In genomic region chr16:4591191-4591590, GRCh38 we compare ENCODE assay signal across 27 cellular contexts. TPM values are rescaled to one million over a fixed set of nuclear protein-coding genes. Genes with fewer than 3 reads are reported as not detected.
A peak's percentile ranks its signal among the peaks of the same experiment; 100 is the strongest.
DNase-seq lines count a peak whose midpoint lies in the region; ATAC-seq, FAIRE-seq and TF ChIP-seq lines count a peak whose summit lies in the region.
"Had no signal": no experiment of that assay in that cellular context is flagged by ENCODE, and none has a peak within 500 bp of the region (broad histone marks: within the 10 kb centered on the region; RNA-seq: fewer than 3 reads in every experiment).

No MANE protein-coding gene starts in this region.

- H3K79me2 ChIP-seq in K562 (ENCODE audit: control insufficient read depth, insufficient read depth, low read length), result no peaks in the 10 kb centered on the region
- no peaks in the 10 kb centered on the region for H3K79me2 ChIP-seq in osteoblast (ENCODE audit: insufficient read depth, low read length)
- H3K79me2 ChIP-seq in hepatocyte, result no peaks in the 10 kb centered on the region

- H3K4me2 ChIP-seq in K562 (ENCODE audit: insufficient read depth, low read length), result no peak overlapping the region
- H3K4me2 ChIP-seq in osteoblast (ENCODE audit: insufficient read depth, low read length), result no peak overlapping the region
- no peak overlapping the region for H3K4me2 ChIP-seq in hepatocyte
- H3K4me2 ChIP-seq: PC-9 had no signal

- peaks cover 61 to 82% of the 10 kb centered on the region in 2 experiments for H3K27me3 ChIP-seq in K562 (ENCODE audit: control insufficient read depth in 2 of 2, insufficient read depth in 2 of 2, low read length in 2 of 2)
- peaks cover 10% of the 10 kb centered on the region for H3K27me3 ChIP-seq in osteoblast (ENCODE audit: insufficient read depth, low read length)
- H3K27me3 ChIP-seq in hepatocyte, result no peaks in the 10 kb centered on the region

- H3K36me3 ChIP-seq in K562 (ENCODE audit: control insufficient read depth, insufficient read depth, low read length), result no peaks in the 10 kb centered on the region
- no peaks in the 10 kb centered on the region for H3K36me3 ChIP-seq in osteoblast (ENCODE audit: insufficient read depth, low read length)
- no peaks in the 10 kb centered on the region for H3K36me3 ChIP-seq in hepatocyte (replicated peaks; ENCODE audit: insufficient read depth, low read depth)

- no peak overlapping the region for H2AFZ ChIP-seq in K562 (ENCODE audit: low read depth, low read length)
- H2AFZ ChIP-seq in osteoblast (ENCODE audit: low read length), result no peak overlapping the region
- H2AFZ ChIP-seq in hepatocyte, result no peak overlapping the region
- H2AFZ ChIP-seq: PC-9 had no signal

- DNase-seq in COLO668 (lab: John Stamatoyannopoulos, UW; ENCODE audit: unreplicated experiment) (peak; percentile 13), NCI-H345 (lab: John Stamatoyannopoulos, UW) (peak; percentile 48), K562 (ENCODE audit: extremely low read depth in 1 of 4, low spot score in 3 of 4) (peak in 1 of 4 experiments; percentile 4), osteoblast (ENCODE audit: insufficient read length, low spot score, missing footprints) (peak; percentile 52), hepatocyte (ENCODE audit: low spot score) (no peak), cerebellar cortex (ENCODE audit: low spot score) (no peak)
- no peak for DNase-seq in activated CD4-positive, alpha-beta memory T cell treated with anti-CD3 and anti-CD28 coated beads, Interleukin-2, amount 10 ng/mL, durations not matched to agents 7 days and 5 days
- DNase-seq: Calu3; CD8-positive, alpha-beta memory T cell; DMS79 treated with DMSO at 0.1 percent for 48 hours; GF-D8; NCI-H1092; NCI-H1417 treated with DMSO at 0.1 percent for 48 hours; NCI-H1694 treated with DMSO at 0.1 percent for 48 hours; NCI-H510A; NK-92 treated with Interleukin-12 subunit alpha and Interleukin-12 subunit beta, amount 100 ng/mL, for 24 hours; PC-9; SHP77; T-cell had no signal

- no TSS peak for BruUV-seq in K562 (replicated peaks; lab: Mats Ljungman, UMichigan)

- TF ChIP-seq EP300 in K562 (IDR thresholded peaks at IDR 0.05; ENCODE audit: low read length), result no peak

- H3K9me3 ChIP-seq in K562 (replicated peaks; ENCODE audit: control insufficient read depth, insufficient read depth, low read depth, low read length) (peaks cover 7% of the 10 kb centered on the region), osteoblast (ENCODE audit: low read depth, low read length) (peaks cover 4% of the 10 kb centered on the region), hepatocyte (ENCODE audit: low read depth) (no peaks in the 10 kb centered on the region)

- TF ChIP-seq RAD21 in K562 (CRISPR knock-in tag; conservative IDR thresholded peaks at IDR 0.05 in 1 of 2, IDR thresholded peaks at IDR 0.05 in 1 of 2), result no peak

- H3K9me3 Mint-ChIP-seq in activated CD4-positive, alpha-beta memory T cell treated with anti-CD3 and anti-CD28 coated beads, Interleukin-2, amount 10 ng/mL, durations not matched to agents 7 days and 5 days, result no peaks in the 10 kb centered on the region
- H3K9me3 Mint-ChIP-seq: T-cell had no signal

- peak; percentile 42 for FAIRE-seq in K562 (lab: Jason Lieb, UNC)
- FAIRE-seq: GM12891 had no signal

- TF ChIP-seq POLR2A in K562 (conservative IDR thresholded peaks at IDR 0.05), result no peak

- intact Hi-C loops in K562 (cut with micrococcal nuclease), result no loop called here

- H4K20me1 ChIP-seq in K562 (replicated peaks; ENCODE audit: control insufficient read depth, insufficient read depth, low read length) (0 out of 2 replicates have a peak, but pooled peaks cover 4% of the 10 kb centered on the region), osteoblast (ENCODE audit: insufficient read depth, low read length) (no peaks in the 10 kb centered on the region), hepatocyte (ENCODE audit: insufficient read depth, poor library complexity, severe bottlenecking) (no peaks in the 10 kb centered on the region)

- CTCF ChIA-PET in K562 (lab: Yijun Ruan, JAX; ENCODE audit: low intra/inter-chr PET ratio), result no interaction called here
- CTCF ChIA-PET in activated CD4-positive, alpha-beta memory T cell treated with anti-CD3 and anti-CD28 coated beads, Interleukin-2, amount 10 ng/mL, durations not matched to agents 7 days and 5 days (lab: Charles Lee), result no interaction called here

- peaks cover 3% of the 10 kb centered on the region for H3K27me3 Mint-ChIP-seq in activated CD4-positive, alpha-beta memory T cell treated with anti-CD3 and anti-CD28 coated beads, Interleukin-2, amount 10 ng/mL, durations not matched to agents 7 days and 5 days

- WGBS in K562 (ENCODE audit: insufficient coverage, low coverage, missing lambda C conversion rate), result 0% methylated on average over 6 of the region's 6 CpGs
- 83% methylated on average over 6 of the region's 6 CpGs for WGBS in hepatocyte (ENCODE audit: low lambda C conversion rate, missing lambda C conversion rate)

- H3K9me1 ChIP-seq in K562 (ENCODE audit: control insufficient read depth, insufficient read depth, low read length), result no peaks in the 10 kb centered on the region

- H3K4me1 Mint-ChIP-seq in activated CD4-positive, alpha-beta memory T cell treated with anti-CD3 and anti-CD28 coated beads, Interleukin-2, amount 10 ng/mL, durations not matched to agents 7 days and 5 days, result no peaks in the 10 kb centered on the region
- H3K4me1 Mint-ChIP-seq: CD14-positive monocyte; CD8-positive, alpha-beta memory T cell; T-cell had no signal

- POLR2A ChIA-PET in K562 (lab: Yijun Ruan, JAX), result interaction anchor here (1.1 to 1.2 kb wide), 2 partner anchors 9 to 17 kb away, joined by 3 to 5 read pairs; no protein-coding TSS in a partner anchor
- POLR2A ChIA-PET in activated CD4-positive, alpha-beta memory T cell treated with anti-CD3 and anti-CD28 coated beads, Interleukin-2, amount 10 ng/mL, durations not matched to agents 7 days and 5 days (lab: Charles Lee), result interaction anchor here (1.1 kb wide), 1 partner anchor 22 kb away, joined by 4 read pairs; no protein-coding TSS in a partner anchor

- H3K4me3 ChIP-seq in K562, result no peak overlapping the region
- H3K4me3 ChIP-seq in osteoblast (ENCODE audit: insufficient read depth, low read length), result no peak overlapping the region
- H3K4me3 ChIP-seq in hepatocyte, result no peak overlapping the region
- H3K4me3 ChIP-seq: PC-9 had no signal

- H3K36me3 Mint-ChIP-seq in activated CD4-positive, alpha-beta memory T cell treated with anti-CD3 and anti-CD28 coated beads, Interleukin-2, amount 10 ng/mL, durations not matched to agents 7 days and 5 days (ENCODE audit: low read depth), result no peaks in the 10 kb centered on the region
- H3K36me3 Mint-ChIP-seq: CD14-positive monocyte; CD8-positive, alpha-beta memory T cell; IgD-negative memory B cell; T-cell had no signal

- H3K9ac ChIP-seq in K562 (ENCODE audit: insufficient read depth in 1 of 2, low read depth in 2 of 2, low read length in 2 of 2), result no peak overlapping the region

- TF ChIP-seq CTCF in K562 (IDR thresholded peaks at IDR 0.05 in 2 of 3, conservative IDR thresholded peaks at IDR 0.05 in 1 of 3; ENCODE audit: insufficient read depth in 2 of 3, low read depth in 1 of 3, low read length in 3 of 3), result no peak
- TF ChIP-seq CTCF in osteoblast (IDR thresholded peaks at IDR 0.05; ENCODE audit: extremely low read depth, low read depth, low read length), result no peak
- TF ChIP-seq CTCF in hepatocyte (IDR thresholded peaks at IDR 0.05; ENCODE audit: poor library complexity), result no peak

- H3K9me2 ChIP-seq in hepatocyte (replicated peaks; ENCODE audit: insufficient read depth), result no peaks in the 10 kb centered on the region

- in situ Hi-C loops in K562 (cut with MboI), result no loop called here

- no peak for ATAC-seq in K562
- ATAC-seq: T-cell had no signal

- no peak overlapping the region for H3K4me3 Mint-ChIP-seq in activated CD4-positive, alpha-beta memory T cell treated with anti-CD3 and anti-CD28 coated beads, Interleukin-2, amount 10 ng/mL, durations not matched to agents 7 days and 5 days
- H3K4me3 Mint-ChIP-seq: CD14-positive monocyte; CD8-positive, alpha-beta memory T cell; IgD-negative memory B cell; T-cell had no signal

- H3K27ac ChIP-seq in K562 (ENCODE audit: extremely low read depth, low read depth, low read length) (no peak overlapping the region), osteoblast (ENCODE audit: low read depth, low read length) (no peak overlapping the region), hepatocyte (no peak overlapping the region)
- H3K27ac ChIP-seq: HL-60, PC-9 had no signal

- no peak overlapping the region for H3K27ac Mint-ChIP-seq in activated CD4-positive, alpha-beta memory T cell treated with anti-CD3 and anti-CD28 coated beads, Interleukin-2, amount 10 ng/mL, durations not matched to agents 7 days and 5 days
- H3K27ac Mint-ChIP-seq: CD14-positive monocyte; CD8-positive, alpha-beta memory T cell; IgD-negative memory B cell; T-cell had no signal

- H3K4me1 ChIP-seq in K562 (replicated peaks in 1 of 2; ENCODE audit: control insufficient read depth in 2 of 2, insufficient read depth in 2 of 2, low read length in 2 of 2) (peaks cover 0 to 26% of the 10 kb centered on the region in 2 experiments; a peak in 2 of 5 replicates), osteoblast (ENCODE audit: insufficient read depth, low read length) (no peaks in the 10 kb centered on the region), hepatocyte (ENCODE audit: insufficient read depth) (no peaks in the 10 kb centered on the region)

RNA-seq across cellular contexts. Expression of gene UBALD1, which starts 23.5 kb away (rescaled TPM):
- total RNA-seq in K562 (2011; cell fraction: chromatin; rRNA removed; ENCODE audit: low replicate concordance), result 16.0 and 57.6 TPM in 2 replicates
- total RNA-seq in K562 (2011; cell fraction: nucleolus; rRNA removed), result 61.3 and 65.9 TPM in 2 replicates
- 23.4 and 28.0 TPM in 2 replicates for total RNA-seq in K562 (2011; cell fraction: nucleoplasm; rRNA removed)
- total RNA-seq in K562 (2014; rRNA removed) (22.4 and 26.6 TPM in 2 replicates), K562 (2014; rRNA removed; fragmentation: Illumina TruSeq; extraction: Trizol) (0.86 and 1.3 TPM in 2 replicates), K562 (2015; rRNA removed; fragmentation: Illumina TruSeq; extraction: Trizol) (6.2 and 7.5 TPM in 2 replicates), K562 (2021) (31.7 and 38.0 TPM in 2 replicates), osteoblast (6.2 and 9.4 TPM in 2 replicates), hepatocyte (6.1 and 9.9 TPM in 2 replicates)
- polyA plus RNA-seq in K562 (2011; rRNA removed) (3.7 and 7.3 TPM in 2 replicates), K562 (2014; fragmentation: Illumina TruSeq; extraction: Trizol) (3.8 and 10.5 TPM in 2 replicates), K562 (2014; fragmentation: Nextera tagmentation; extraction: Ambion mirVana) (not detected), K562 (2014; rRNA removed) (21.8 and 26.0 TPM in 2 replicates), hepatocyte (25.7 and 36.8 TPM in 2 replicates)
- 6.4 and 24.1 TPM in 2 replicates for polyA plus RNA-seq in K562 (2011; cell fraction: cytosol; rRNA removed)
- polyA plus RNA-seq in K562 (2011; cell fraction: nucleus; rRNA removed), result 16.0 and 47.0 TPM in 2 replicates
- polyA plus RNA-seq in K562 (2012), result 33.6 and 39.2 TPM in 2 replicates
- polyA minus RNA-seq in K562 (2011; rRNA and poly(A)+ RNA removed), result 0.87 and 1.6 TPM in 2 replicates
- polyA minus RNA-seq in K562 (2011; cell fraction: cytosol; rRNA and poly(A)+ RNA removed), result 6.5 and 9.3 TPM in 2 replicates
- 12.0 and 17.2 TPM in 2 replicates for polyA minus RNA-seq in K562 (2011; cell fraction: nucleus; rRNA and poly(A)+ RNA removed)
- total RNA-seq in activated CD4-positive, alpha-beta memory T cell treated with anti-CD3 and anti-CD28 coated beads, Interleukin-2, amount 10 ng/mL, durations not matched to agents 7 days and 5 days, result 10 to 100 TPM; 15.9 to 19.3 TPM

RNA-seq across cellular contexts. Expression of gene MGRN1, which starts 33.4 kb away (rescaled TPM):
- 41.1 and 92.0 TPM in 2 replicates for total RNA-seq in K562 (2011; cell fraction: chromatin; rRNA removed; ENCODE audit: low replicate concordance)
- 34.2 and 37.4 TPM in 2 replicates for total RNA-seq in K562 (2011; cell fraction: nucleolus; rRNA removed)
- total RNA-seq in K562 (2011; cell fraction: nucleoplasm; rRNA removed), result 33.4 and 44.4 TPM in 2 replicates
- total RNA-seq in K562 (2014; rRNA removed) (11.6 and 15.7 TPM in 2 replicates), K562 (2014; rRNA removed; fragmentation: Illumina TruSeq; extraction: Trizol) (3.4 and 3.5 TPM in 2 replicates), K562 (2015; rRNA removed; fragmentation: Illumina TruSeq; extraction: Trizol) (6.0 and 6.8 TPM in 2 replicates), K562 (2021) (35.2 and 37.9 TPM in 2 replicates), osteoblast (41.5 and 46.7 TPM in 2 replicates), hepatocyte (24.1 and 29.2 TPM in 2 replicates)
- polyA plus RNA-seq in K562 (2011; rRNA removed) (2.7 and 5.0 TPM in 2 replicates), K562 (2014; fragmentation: Illumina TruSeq; extraction: Trizol) (8.5 and 17.4 TPM in 2 replicates), K562 (2014; fragmentation: Nextera tagmentation; extraction: Ambion mirVana) (under 1 TPM; 0.15 to 0.27 TPM), K562 (2014; rRNA removed) (11.2 and 13.0 TPM in 2 replicates), hepatocyte (30.8 and 32.0 TPM in 2 replicates)
- polyA plus RNA-seq in K562 (2011; cell fraction: cytosol; rRNA removed), result 2.9 and 4.6 TPM in 2 replicates
- 15.2 and 25.7 TPM in 2 replicates for polyA plus RNA-seq in K562 (2011; cell fraction: nucleus; rRNA removed)
- polyA plus RNA-seq in K562 (2012), result 21.1 and 24.5 TPM in 2 replicates
- polyA minus RNA-seq in K562 (2011; rRNA and poly(A)+ RNA removed), result 5.9 and 6.1 TPM in 2 replicates
- 14.1 and 21.3 TPM in 2 replicates for polyA minus RNA-seq in K562 (2011; cell fraction: cytosol; rRNA and poly(A)+ RNA removed)
- 10.2 and 16.8 TPM in 2 replicates for polyA minus RNA-seq in K562 (2011; cell fraction: nucleus; rRNA and poly(A)+ RNA removed)
- total RNA-seq in activated CD4-positive, alpha-beta memory T cell treated with anti-CD3 and anti-CD28 coated beads, Interleukin-2, amount 10 ng/mL, durations not matched to agents 7 days and 5 days, result 10 to 100 TPM; 71.8 to 73.3 TPM

RNA-seq across cellular contexts. Expression of gene C16orf96, which starts 35.1 kb away (rescaled TPM):
- total RNA-seq in K562 (2011; cell fraction: chromatin; rRNA removed; ENCODE audit: low replicate concordance), result not detected in 2 replicates
- total RNA-seq in K562 (2011; cell fraction: nucleolus; rRNA removed), result not detected in 2 replicates
- not detected in 2 replicates for total RNA-seq in K562 (2011; cell fraction: nucleoplasm; rRNA removed)
- total RNA-seq in K562 (2014; rRNA removed) (not detected in 2 replicates), K562 (2014; rRNA removed; fragmentation: Illumina TruSeq; extraction: Trizol) (not detected in 2 replicates), K562 (2015; rRNA removed; fragmentation: Illumina TruSeq; extraction: Trizol) (not detected in 2 replicates), K562 (2021) (not detected in 2 replicates), osteoblast (under 0.01 TPM in 1 of 2 replicates, not detected in the other), hepatocyte (0.12 and 0.20 TPM in 2 replicates)
- polyA plus RNA-seq in K562 (2011; rRNA removed) (not detected in 2 replicates), K562 (2014; fragmentation: Illumina TruSeq; extraction: Trizol) (not detected in 2 replicates), K562 (2014; fragmentation: Nextera tagmentation; extraction: Ambion mirVana) (not detected), K562 (2014; rRNA removed) (not detected in 2 replicates), hepatocyte (0.15 TPM in 1 of 2 replicates, not detected in the other)
- polyA plus RNA-seq in K562 (2011; cell fraction: cytosol; rRNA removed), result not detected in 2 replicates
- polyA plus RNA-seq in K562 (2011; cell fraction: nucleus; rRNA removed), result not detected in 2 replicates
- not detected in 2 replicates for polyA plus RNA-seq in K562 (2012)
- polyA minus RNA-seq in K562 (2011; rRNA and poly(A)+ RNA removed), result not detected in 2 replicates
- not detected in 2 replicates for polyA minus RNA-seq in K562 (2011; cell fraction: cytosol; rRNA and poly(A)+ RNA removed)
- polyA minus RNA-seq in K562 (2011; cell fraction: nucleus; rRNA and poly(A)+ RNA removed), result not detected in 2 replicates
- under 1 TPM in 1 of 2 experiments, not detected in 1; 0.05 TPM for total RNA-seq in activated CD4-positive, alpha-beta memory T cell treated with anti-CD3 and anti-CD28 coated beads, Interleukin-2, amount 10 ng/mL, durations not matched to agents 7 days and 5 days
- total RNA-seq: A673, Calu3, H4, RPMI7951, SK-MEL-5 had no signal
- polyA plus RNA-seq: CD14-positive monocyte had no signal

RNA-seq across cellular contexts. Expression of gene CDIP1, which starts 52.6 kb away (rescaled TPM):
- total RNA-seq in K562 (2011; cell fraction: chromatin; rRNA removed; ENCODE audit: low replicate concordance), result not detected in 2 replicates
- not detected in 2 replicates for total RNA-seq in K562 (2011; cell fraction: nucleolus; rRNA removed)
- not detected in 2 replicates for total RNA-seq in K562 (2011; cell fraction: nucleoplasm; rRNA removed)
- not detected in 2 replicates for total RNA-seq in K562 (2014; rRNA removed)
- total RNA-seq in K562 (2014; rRNA removed; fragmentation: Illumina TruSeq; extraction: Trizol), result not detected in 2 replicates
- not detected in 2 replicates for total RNA-seq in K562 (2015; rRNA removed; fragmentation: Illumina TruSeq; extraction: Trizol)
- total RNA-seq in K562 (2021), result 0.18 and 0.29 TPM in 2 replicates
- polyA plus RNA-seq in K562 (2011; rRNA removed), result 0.15 TPM in 1 of 2 replicates, not detected in the other
- polyA plus RNA-seq in K562 (2011; cell fraction: cytosol; rRNA removed), result 0.07 TPM in 1 of 2 replicates, not detected in the other
- 0.10 and 0.18 TPM in 2 replicates for polyA plus RNA-seq in K562 (2011; cell fraction: nucleus; rRNA removed)
- 0.31 and 0.54 TPM in 2 replicates for polyA plus RNA-seq in K562 (2012)
- not detected in 2 replicates for polyA plus RNA-seq in K562 (2014; fragmentation: Illumina TruSeq; extraction: Trizol)
- not detected for polyA plus RNA-seq in K562 (2014; fragmentation: Nextera tagmentation; extraction: Ambion mirVana)
- not detected in 2 replicates for polyA plus RNA-seq in K562 (2014; rRNA removed)
- polyA minus RNA-seq in K562 (2011; rRNA and poly(A)+ RNA removed), result not detected in 2 replicates
- polyA minus RNA-seq in K562 (2011; cell fraction: cytosol; rRNA and poly(A)+ RNA removed), result 1.7 TPM in 1 of 2 replicates, not detected in the other
- 0.40 and 1.1 TPM in 2 replicates for polyA minus RNA-seq in K562 (2011; cell fraction: nucleus; rRNA and poly(A)+ RNA removed)
- total RNA-seq in osteoblast, result 10.5 and 13.6 TPM in 2 replicates
- total RNA-seq in hepatocyte, result 19.7 and 22.0 TPM in 2 replicates
- polyA plus RNA-seq in hepatocyte, result 29.3 and 33.3 TPM in 2 replicates
- 10 to 100 TPM; 28.7 to 30.7 TPM for total RNA-seq in activated CD4-positive, alpha-beta memory T cell treated with anti-CD3 and anti-CD28 coated beads, Interleukin-2, amount 10 ng/mL, durations not matched to agents 7 days and 5 days

Comparison
In these comparisons a context has a peak if more than half of its experiments do, and no peak if none do; other contexts are left out.
1. DNase-seq: peak in COLO668 (single experiment), NCI-H345 (single experiment) and osteoblast (single experiment); none in hepatocyte (single experiment), cerebellar cortex (single experiment) and activated CD4-positive, alpha-beta memory T cell treated with anti-CD3 and anti-CD28 coated beads, Interleukin-2, amount 10 ng/mL, durations not matched to agents 7 days and 5 days (single experiment).